13 cellular contexts compared by ENCODE assay signal in the genomic region with DNA sequence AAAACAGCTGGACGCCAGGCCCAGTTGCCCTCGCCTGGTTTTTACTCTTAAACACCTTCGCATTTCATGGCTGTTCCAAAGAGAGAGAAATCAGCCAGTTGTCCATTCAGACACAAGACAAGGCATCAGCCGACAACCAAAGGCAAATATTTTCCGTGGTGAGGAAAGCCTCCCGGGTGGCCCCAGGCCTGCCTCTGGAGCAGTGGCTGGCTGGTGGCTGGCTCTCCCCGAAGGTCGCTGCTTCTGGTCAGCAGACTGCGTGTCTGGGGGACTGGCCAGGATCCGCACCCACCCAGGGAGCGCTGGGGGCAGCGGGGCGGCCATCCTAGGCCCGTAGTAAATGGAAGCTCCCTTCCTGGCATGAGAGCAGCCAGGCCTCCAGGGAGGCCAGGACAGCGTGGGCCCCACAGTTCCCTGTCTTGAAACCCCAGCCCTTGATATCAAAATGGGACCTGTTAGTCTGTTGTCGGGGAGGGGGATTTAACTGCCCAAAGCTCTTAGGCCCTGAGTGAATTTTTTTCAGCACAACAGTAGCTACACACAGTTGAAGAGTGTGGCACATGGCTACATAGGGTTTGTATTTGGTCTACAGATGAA. TPM values are rescaled to one million over a fixed set of nuclear protein-coding genes. Genes with fewer than 3 reads are reported as not detected.
DNase-seq lines count a peak whose midpoint lies in the region; ATAC-seq and TF ChIP-seq lines count a peak whose summit lies in the region.
"Had no signal": no experiment of that assay in that cellular context is flagged by ENCODE, and none has a peak within 500 bp of the region (broad histone marks: within the 10 kb centered on the region; RNA-seq: fewer than 3 reads in every experiment).

No MANE protein-coding gene starts in this region.

- CTCF ChIA-PET in activated CD4-positive, alpha-beta memory T cell treated with anti-CD3 and anti-CD28 coated beads, Interleukin-2, amount 10 ng/mL, durations not matched to agents 7 days and 5 days (lab: Charles Lee): no interaction called here

- no peak for TF ChIP-seq EP300 in tibial nerve (IDR thresholded peaks at IDR 0.05)

- H3K4me1 Mint-ChIP-seq in osteocyte (ENCODE audit: unreplicated experiment): peaks cover 37% of the 10 kb centered on the region
- peaks cover 7% of the 10 kb centered on the region for H3K4me1 Mint-ChIP-seq in activated CD4-positive, alpha-beta memory T cell treated with anti-CD3 and anti-CD28 coated beads, Interleukin-2, amount 10 ng/mL, durations not matched to agents 7 days and 5 days

- peak overlapping the region; percentile 56 for H3K27ac Mint-ChIP-seq in osteocyte (ENCODE audit: unreplicated experiment)
- H3K27ac Mint-ChIP-seq in activated CD4-positive, alpha-beta memory T cell treated with anti-CD3 and anti-CD28 coated beads, Interleukin-2, amount 10 ng/mL, durations not matched to agents 7 days and 5 days: no peak overlapping the region
- H3K27ac Mint-ChIP-seq: activated B cell treated with CpG ODN at 0.5 μM for 24 hours; CD4-positive, CD25-positive, alpha-beta regulatory T cell had no signal

- H3K4me3 ChIP-seq in WERI-Rb-1 (ENCODE audit: low read depth, low read length) (no peak overlapping the region), heart left ventricle (no peak overlapping the region), tibial nerve (no peak overlapping the region)
- H3K4me3 ChIP-seq: MG63 had no signal

- no peak overlapping the region for H3K4me3 Mint-ChIP-seq in osteocyte (ENCODE audit: unreplicated experiment)
- no peak overlapping the region for H3K4me3 Mint-ChIP-seq in activated CD4-positive, alpha-beta memory T cell treated with anti-CD3 and anti-CD28 coated beads, Interleukin-2, amount 10 ng/mL, durations not matched to agents 7 days and 5 days
- H3K4me3 Mint-ChIP-seq: activated B cell treated with CpG ODN at 0.5 μM for 24 hours had no signal

- H3K27ac ChIP-seq in WERI-Rb-1: peak overlapping the region; percentile 36
- H3K27ac ChIP-seq in heart left ventricle: peak overlapping the region; percentile 11 to 98 (median 85)
- H3K27ac ChIP-seq in tibial nerve: peak overlapping the region; percentile 41 to 83 (median 66)
- H3K27ac ChIP-seq: HL-60 had no signal

- TF ChIP-seq POLR2A in heart left ventricle (IDR thresholded peaks at IDR 0.05) (no peak), tibial nerve (IDR thresholded peaks at IDR 0.05) (no peak)

- peak in 3 of 4 donors; percentile 7 to 23 (median 16) for ATAC-seq in heart left ventricle

- POLR2A ChIA-PET in activated CD4-positive, alpha-beta memory T cell treated with anti-CD3 and anti-CD28 coated beads, Interleukin-2, amount 10 ng/mL, durations not matched to agents 7 days and 5 days (lab: Charles Lee): interaction anchor here (0.6 kb wide), 1 partner anchor 85 kb away, joined by 3 read pairs; no protein-coding TSS in a partner anchor

- H3K36me3 ChIP-seq in WERI-Rb-1: peaks cover 14% of the 10 kb centered on the region
- peaks cover 0 to 3% (median 0%) of the 10 kb centered on the region in 9 donors for H3K36me3 ChIP-seq in heart left ventricle
- no peaks in the 10 kb centered on the region for H3K36me3 ChIP-seq in tibial nerve
- H3K36me3 ChIP-seq: MG63 had no signal

- TF ChIP-seq CTCF in WERI-Rb-1 (IDR thresholded peaks at IDR 0.05; ENCODE audit: low read depth, low read length): no peak
- TF ChIP-seq CTCF in heart left ventricle (IDR thresholded peaks at IDR 0.05): no peak
- TF ChIP-seq CTCF in osteocyte (IDR thresholded peaks at IDR 0.05): no peak
- no peak for TF ChIP-seq CTCF in tibial nerve (IDR thresholded peaks at IDR 0.05)

- H3K9me3 ChIP-seq in WERI-Rb-1 (ENCODE audit: severe bottlenecking) (no peaks in the 10 kb centered on the region), heart left ventricle (no peaks in the 10 kb centered on the region), tibial nerve (no peaks in the 10 kb centered on the region)
- H3K9me3 ChIP-seq: MG63 had no signal

- no peaks in the 10 kb centered on the region for H3K36me3 Mint-ChIP-seq in osteocyte (ENCODE audit: unreplicated experiment)
- H3K36me3 Mint-ChIP-seq in activated CD4-positive, alpha-beta memory T cell treated with anti-CD3 and anti-CD28 coated beads, Interleukin-2, amount 10 ng/mL, durations not matched to agents 7 days and 5 days (ENCODE audit: low read depth): no peaks in the 10 kb centered on the region
- H3K36me3 Mint-ChIP-seq: CD4-positive, CD25-positive, alpha-beta regulatory T cell had no signal

- H3K4me1 ChIP-seq in heart left ventricle: peaks cover 1 to 74% (median 57%) of the 10 kb centered on the region in 12 donors
- peaks cover 0 to 75% (median 43%) of the 10 kb centered on the region in 4 donors for H3K4me1 ChIP-seq in tibial nerve

- H3K27me3 ChIP-seq in WERI-Rb-1 (ENCODE audit: insufficient read depth, low read depth, severe bottlenecking): no peaks in the 10 kb centered on the region
- H3K27me3 ChIP-seq in heart left ventricle: peaks cover 0 to 15% (median 0%) of the 10 kb centered on the region in 9 donors
- H3K27me3 ChIP-seq in tibial nerve: no peaks in the 10 kb centered on the region
- H3K27me3 ChIP-seq: MG63 had no signal

- intact Hi-C loops in heart left ventricle (cut with DNase I): loop anchor here in 1 of 10 donors (10.0 kb wide), 1 partner anchor 94 kb away; the partner anchor contains the start of gene RAI1

- WGBS in heart left ventricle, 4 donors: 34 to 55% (median 49%) methylated on average over 10 to 16 of the region's 16 CpGs
- WGBS in tibial nerve, 2 donors: 51 to 58% methylated on average over 15 to 16 of the region's 16 CpGs

- no peak for DNase-seq in WERI-Rb-1
- DNase-seq in heart left ventricle: peak in 4 of 5 donors; percentile 43 to 63 (median 60)
- DNase-seq in osteocyte (ENCODE audit: extremely low spot score, unreplicated experiment): no peak
- DNase-seq in tibial nerve (ENCODE audit: low spot score in 2 of 2): no peak
- no peak for DNase-seq in SKM-1 (lab: John Stamatoyannopoulos, UW; ENCODE audit: unreplicated experiment)
- DNase-seq in activated CD4-positive, alpha-beta memory T cell treated with anti-CD3 and anti-CD28 coated beads, Interleukin-2, amount 10 ng/mL, durations not matched to agents 7 days and 5 days: no peak
- no peak for DNase-seq in NCI-H2196 (lab: John Stamatoyannopoulos, UW; ENCODE audit: unreplicated experiment)
- DNase-seq: activated B cell treated with CpG ODN at 0.5 μM for 24 hours; activated T-cell treated with anti-CD3 and anti-CD28 coated beads, Interleukin-2, amount 50 U/mL, for 1 hour; amniotic stem cell; CD4-positive, CD25-positive, alpha-beta regulatory T cell had no signal

- H3K9me3 Mint-ChIP-seq in osteocyte (ENCODE audit: unreplicated experiment): no peaks in the 10 kb centered on the region
- no peaks in the 10 kb centered on the region for H3K9me3 Mint-ChIP-seq in activated CD4-positive, alpha-beta memory T cell treated with anti-CD3 and anti-CD28 coated beads, Interleukin-2, amount 10 ng/mL, durations not matched to agents 7 days and 5 days
- H3K9me3 Mint-ChIP-seq: activated B cell treated with CpG ODN at 0.5 μM for 24 hours had no signal

- H3K27me3 Mint-ChIP-seq in osteocyte (ENCODE audit: unreplicated experiment): no peaks in the 10 kb centered on the region
- peaks cover 9% of the 10 kb centered on the region for H3K27me3 Mint-ChIP-seq in activated CD4-positive, alpha-beta memory T cell treated with anti-CD3 and anti-CD28 coated beads, Interleukin-2, amount 10 ng/mL, durations not matched to agents 7 days and 5 days

RNA-seq across cellular contexts. Expression of gene SREBF1, which starts 57.7 kb away (rescaled TPM):
- total RNA-seq in heart left ventricle: 10 to 100 TPM; 12.8 to 55.2 (median 17.8) TPM
- 10 to 100 TPM; 22.1 to 41.0 TPM for polyA plus RNA-seq in heart left ventricle
- total RNA-seq in osteocyte: 78.0 and 86.9 TPM in 2 replicates
- total RNA-seq in tibial nerve: 100 to 1,000 TPM; 115 to 253 (median 191) TPM
- total RNA-seq in activated CD4-positive, alpha-beta memory T cell treated with anti-CD3 and anti-CD28 coated beads, Interleukin-2, amount 10 ng/mL, durations not matched to agents 7 days and 5 days: 100 to 1,000 TPM; 177 to 186 TPM

Comparison
In these comparisons a context has a peak if more than half of its experiments do, and no peak if none do; other contexts are left out.
1. DNase-seq: peak in heart left ventricle (4 of 5); none in WERI-Rb-1 (single experiment), osteocyte (single experiment), tibial nerve (0 of 2), SKM-1 (single experiment), activated CD4-positive, alpha-beta memory T cell treated with anti-CD3 and anti-CD28 coated beads, Interleukin-2, amount 10 ng/mL, durations not matched to agents 7 days and 5 days (single experiment) and NCI-H2196 (single experiment).
2. Peak in every context shown above with its lines, with median percentiles within 50 percentile points of each other: H3K27ac ChIP-seq.